1 cellular context compared by ENCODE assay signal in the genomic region with DNA sequence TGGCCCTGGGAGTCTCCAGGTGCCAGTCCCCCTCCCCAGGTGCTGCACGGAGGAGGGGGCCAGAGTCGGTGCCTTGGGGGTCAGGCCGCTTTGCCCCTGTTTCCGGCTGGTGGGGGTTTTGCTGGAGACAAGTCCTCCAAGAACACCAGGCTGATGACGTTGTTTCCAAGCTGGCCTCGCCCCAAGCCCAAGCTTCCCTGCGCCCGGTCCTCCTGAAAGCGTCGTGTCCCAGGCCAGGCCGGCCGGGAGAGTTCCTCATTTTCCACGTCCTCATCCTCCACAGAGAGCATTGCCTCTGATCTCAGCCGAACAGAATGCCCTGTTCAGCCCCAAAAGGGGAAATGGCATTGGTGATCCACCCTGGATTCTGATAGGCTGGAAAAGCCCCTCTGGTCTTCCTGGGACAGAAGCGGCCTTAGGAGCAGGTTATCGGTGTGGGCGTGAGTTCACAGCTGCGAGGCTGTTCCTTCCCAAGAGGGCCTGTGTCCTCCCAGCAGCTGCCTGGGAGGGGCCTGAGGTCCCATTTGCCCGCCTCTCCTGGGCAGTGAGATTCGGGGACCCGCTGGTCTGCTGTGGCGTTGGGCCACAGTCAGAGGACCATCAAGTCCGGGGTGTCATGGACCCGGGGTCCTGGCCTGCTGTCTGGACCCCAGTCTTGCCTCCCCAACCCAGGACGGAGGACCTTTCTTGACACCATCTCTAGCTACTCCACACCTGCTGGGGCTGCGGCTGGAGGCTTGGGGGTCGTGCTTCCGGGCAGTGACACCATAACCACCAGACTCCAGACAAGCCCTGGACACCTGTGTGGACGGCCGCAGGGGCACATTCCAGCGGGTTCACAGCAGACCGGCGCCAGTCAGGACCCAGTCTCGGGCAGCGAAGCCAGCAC.
TF ChIP-seq lines count a peak whose summit lies in the region.

No MANE protein-coding gene starts in this region.

TF ChIP-seq in K562, 482 proteins besides CTCF, POLR2A, EP300 and RAD21:
- TF ChIP-seq, protein P1, sequence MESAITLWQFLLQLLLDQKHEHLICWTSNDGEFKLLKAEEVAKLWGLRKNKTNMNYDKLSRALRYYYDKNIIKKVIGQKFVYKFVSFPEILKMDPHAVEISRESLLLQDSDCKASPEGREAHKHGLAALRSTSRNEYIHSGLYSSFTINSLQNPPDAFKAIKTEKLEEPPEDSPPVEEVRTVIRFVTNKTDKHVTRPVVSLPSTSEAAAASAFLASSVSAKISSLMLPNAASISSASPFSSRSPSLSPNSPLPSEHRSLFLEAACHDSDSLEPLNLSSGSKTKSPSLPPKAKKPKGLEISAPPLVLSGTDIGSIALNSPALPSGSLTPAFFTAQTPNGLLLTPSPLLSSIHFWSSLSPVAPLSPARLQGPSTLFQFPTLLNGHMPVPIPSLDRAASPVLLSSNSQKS (CRISPR knock-in tag; IDR thresholded peaks at IDR 0.05), result no peak
- TF ChIP-seq, protein P2, sequence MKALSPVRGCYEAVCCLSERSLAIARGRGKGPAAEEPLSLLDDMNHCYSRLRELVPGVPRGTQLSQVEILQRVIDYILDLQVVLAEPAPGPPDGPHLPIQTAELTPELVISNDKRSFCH (CRISPR knock-in tag; IDR thresholded peaks at IDR 0.05), result no peak
- TF ChIP-seq, protein P2 (tag; IDR thresholded peaks at IDR 0.05), result no peak
- TF ChIP-seq RBBP5 (IDR thresholded peaks at IDR 0.05; ENCODE audit: borderline replicate concordance, insufficient read depth, low read length, poor library complexity, severe bottlenecking), result no peak
- no peak for TF ChIP-seq STAG1 (CRISPR knock-in tag; IDR thresholded peaks at IDR 0.05; ENCODE audit: borderline replicate concordance)
- TF ChIP-seq ZNF445 (CRISPR knock-in tag; IDR thresholded peaks at IDR 0.05; ENCODE audit: low read depth), result no peak
- TF ChIP-seq, protein P3, sequence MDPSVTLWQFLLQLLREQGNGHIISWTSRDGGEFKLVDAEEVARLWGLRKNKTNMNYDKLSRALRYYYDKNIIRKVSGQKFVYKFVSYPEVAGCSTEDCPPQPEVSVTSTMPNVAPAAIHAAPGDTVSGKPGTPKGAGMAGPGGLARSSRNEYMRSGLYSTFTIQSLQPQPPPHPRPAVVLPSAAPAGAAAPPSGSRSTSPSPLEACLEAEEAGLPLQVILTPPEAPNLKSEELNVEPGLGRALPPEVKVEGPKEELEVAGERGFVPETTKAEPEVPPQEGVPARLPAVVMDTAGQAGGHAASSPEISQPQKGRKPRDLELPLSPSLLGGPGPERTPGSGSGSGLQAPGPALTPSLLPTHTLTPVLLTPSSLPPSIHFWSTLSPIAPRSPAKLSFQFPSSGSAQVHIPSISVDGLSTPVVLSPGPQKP (CRISPR knock-in tag; IDR thresholded peaks at IDR 0.05), result no peak
- TF ChIP-seq, protein P4, sequence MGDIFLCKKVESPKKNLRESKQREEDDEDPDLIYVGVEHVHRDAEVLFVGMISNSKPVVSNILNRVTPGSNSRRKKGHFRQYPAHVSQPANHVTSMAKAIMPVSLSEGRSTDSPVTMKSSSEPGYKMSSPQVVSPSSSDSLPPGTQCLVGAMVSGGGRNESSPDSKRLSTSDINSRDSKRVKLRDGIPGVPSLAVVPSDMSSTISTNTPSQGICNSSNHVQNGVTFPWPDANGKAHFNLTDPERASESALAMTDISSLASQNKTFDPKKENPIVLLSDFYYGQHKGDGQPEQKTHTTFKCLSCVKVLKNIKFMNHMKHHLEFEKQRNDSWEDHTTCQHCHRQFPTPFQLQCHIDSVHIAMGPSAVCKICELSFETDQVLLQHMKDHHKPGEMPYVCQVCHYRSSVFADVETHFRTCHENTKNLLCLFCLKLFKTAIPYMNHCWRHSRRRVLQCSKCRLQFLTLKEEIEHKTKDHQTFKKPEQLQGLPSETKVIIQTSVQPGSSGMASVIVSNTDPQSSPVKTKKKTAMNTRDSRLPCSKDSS (IDR thresholded peaks at IDR 0.05; ENCODE audit: low read depth, partially characterized antibody), result no peak
- no peak for TF ChIP-seq SUPT5H (IDR thresholded peaks at IDR 0.05)
- TF ChIP-seq KHSRP (IDR thresholded peaks at IDR 0.05), result no peak
- TF ChIP-seq XRCC4 (IDR thresholded peaks at IDR 0.05; ENCODE audit: extremely low read depth, insufficient read depth, insufficient read length), result no peak
- peak; percentile 42; the same call in 1 of the 2 replicates for TF ChIP-seq SPI1 (IDR thresholded peaks at IDR 0.05; ENCODE audit: borderline replicate concordance, low read depth, low read length)
- TF ChIP-seq, protein P5, sequence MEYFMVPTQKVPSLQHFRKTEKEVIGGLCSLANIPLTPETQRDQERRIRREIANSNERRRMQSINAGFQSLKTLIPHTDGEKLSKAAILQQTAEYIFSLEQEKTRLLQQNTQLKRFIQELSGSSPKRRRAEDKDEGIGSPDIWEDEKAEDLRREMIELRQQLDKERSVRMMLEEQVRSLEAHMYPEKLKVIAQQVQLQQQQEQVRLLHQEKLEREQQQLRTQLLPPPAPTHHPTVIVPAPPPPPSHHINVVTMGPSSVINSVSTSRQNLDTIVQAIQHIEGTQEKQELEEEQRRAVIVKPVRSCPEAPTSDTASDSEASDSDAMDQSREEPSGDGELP (CRISPR knock-in tag; IDR thresholded peaks at IDR 0.05; ENCODE audit: borderline replicate concordance), result 0 out of 2 replicates have a peak, but pooled peaks have one; percentile 38
- no peak for TF ChIP-seq GATAD2A (IDR thresholded peaks at IDR 0.05)
